In the genomic region with DNA sequence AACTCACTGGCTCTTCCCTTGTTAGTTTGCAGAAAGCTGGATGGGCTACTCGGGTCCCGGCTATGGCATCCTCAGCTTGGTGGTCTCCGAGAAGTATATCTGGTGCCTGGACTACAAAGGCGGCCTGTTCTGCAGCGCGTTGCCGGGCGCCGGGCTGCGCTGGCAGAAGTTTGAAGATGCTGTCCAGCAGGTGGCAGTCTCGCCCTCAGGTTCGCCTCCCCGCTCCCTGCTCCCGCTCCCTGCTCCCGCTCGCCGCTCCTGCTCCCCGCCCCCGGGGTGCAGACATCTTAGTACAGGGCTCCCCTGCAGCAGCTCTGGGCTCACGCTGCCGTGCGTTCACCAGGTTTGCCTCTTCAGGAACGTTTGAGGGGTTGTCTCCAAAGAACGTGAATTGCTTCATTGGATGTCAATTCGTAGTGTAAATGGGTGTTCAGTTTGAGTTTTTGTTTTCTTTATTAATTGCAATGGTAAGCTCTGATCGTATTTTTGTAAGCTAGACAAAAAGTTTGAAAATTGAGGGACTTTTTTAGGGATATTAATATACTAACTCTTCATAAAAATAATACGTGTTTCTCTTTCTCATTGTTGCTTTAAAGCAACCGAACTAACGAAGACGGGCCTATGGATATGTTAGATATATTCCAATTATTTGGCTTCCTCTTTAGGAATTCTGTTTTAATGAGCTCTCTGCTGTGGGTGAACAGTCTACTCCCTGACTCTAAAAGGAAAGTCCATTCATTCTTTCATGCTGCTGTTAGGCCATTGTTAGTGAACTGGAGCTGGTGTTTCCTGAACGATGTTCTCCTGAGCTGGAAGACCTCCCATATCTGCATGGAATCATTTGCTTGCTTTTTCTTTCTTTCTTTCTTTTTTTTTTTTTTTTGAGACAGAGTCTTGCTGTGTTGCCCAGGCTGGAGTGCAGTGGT, we compare ENCODE assay signal across 8 cellular contexts.
DNase-seq lines count a peak whose midpoint lies in the region; TF ChIP-seq lines count a peak whose summit lies in the region.

No MANE protein-coding gene starts in this region.

- H3K27ac Mint-ChIP-seq in MCF 10A (ENCODE audit: low read depth, unreplicated experiment), result no peak overlapping the region

- H3K4me1 Mint-ChIP-seq in MCF 10A (ENCODE audit: insufficient read depth, unreplicated experiment), result no peaks in the 10 kb centered on the region

- H3K9me3 Mint-ChIP-seq in MCF 10A (ENCODE audit: unreplicated experiment), result no peaks in the 10 kb centered on the region

- CTCF ChIA-PET in MCF 10A (lab: Yijun Ruan, JAX), result interaction anchor here (0.6 to 3.3 kb wide), 49 partner anchors 8 to 853 kb away, joined by 3 to 53 read pairs (median 4); partner anchors contain the start of gene ANKRD9

- POLR2A ChIA-PET in MCF 10A (lab: Yijun Ruan, JAX), result interaction anchor here (0.5 to 1.5 kb wide), 4 partner anchors 22 to 73 kb away, joined by 3 to 5 read pairs (median 3); no protein-coding TSS in a partner anchor

- peak; percentile 84 for TF ChIP-seq CTCF in WERI-Rb-1 (IDR thresholded peaks at IDR 0.05; ENCODE audit: low read depth, low read length)
- TF ChIP-seq CTCF in MCF 10A (IDR thresholded peaks at IDR 0.05; ENCODE audit: unreplicated experiment), result peak; percentile 69

- H3K4me1 ChIP-seq in skeletal muscle tissue (ENCODE audit: control insufficient read depth in 3 of 3, insufficient read depth in 3 of 3, low read length in 3 of 3), result peaks cover 18 to 22% (median 21%) of the 10 kb centered on the region in 3 donors

- H3K27me3 Mint-ChIP-seq in MCF 10A (ENCODE audit: insufficient read depth, unreplicated experiment), result no peaks in the 10 kb centered on the region

- H3K9me3 ChIP-seq in WERI-Rb-1 (ENCODE audit: severe bottlenecking) (no peaks in the 10 kb centered on the region), skeletal muscle tissue (ENCODE audit: control insufficient read depth in 3 of 3, low read length in 3 of 3) (no peaks in the 10 kb centered on the region)

- H3K9ac ChIP-seq in skeletal muscle tissue (ENCODE audit: low read depth in 1 of 3, low read length in 3 of 3), result peak overlapping the region in 2 of 3 donors; percentile 73 to 79

- H3K27ac ChIP-seq in WERI-Rb-1 (no peak overlapping the region; the same call in 1 of the 2 replicates), skeletal muscle tissue (ENCODE audit: low read depth, low read length) (no peak overlapping the region)

- H3K36me3 ChIP-seq in WERI-Rb-1, result no peaks in the 10 kb centered on the region; the same call in none of the 2 replicates
- peaks cover 17 to 46% (median 31%) of the 10 kb centered on the region in 3 donors for H3K36me3 ChIP-seq in skeletal muscle tissue (ENCODE audit: control insufficient read depth in 3 of 3, insufficient read depth in 3 of 3, low read length in 3 of 3)

- intact Hi-C loops in MCF 10A (cut with micrococcal nuclease), result loop anchor here (1.0 kb wide), 1 partner anchor 78 kb away; no protein-coding TSS in a partner anchor

- H3K4me3 ChIP-seq in WERI-Rb-1 (ENCODE audit: low read depth, low read length), result no peak overlapping the region
- H3K4me3 ChIP-seq in skeletal muscle tissue (ENCODE audit: low read length in 3 of 3), result peak overlapping the region; percentile 49 to 80 (median 79)

- DNase-seq in NCI-H187 (lab: John Stamatoyannopoulos, UW) (peak; percentile 20 to 83), NCI-H187 treated with DMSO at 0.1 percent for 48 hours (lab: John Stamatoyannopoulos, UW) (no peak), NCI-H2107 treated with DMSO at 0.1 percent for 48 hours (lab: John Stamatoyannopoulos, UW; ENCODE audit: unreplicated experiment) (peak; percentile 80), WERI-Rb-1 (peak; percentile 93), MCF 10A (ENCODE audit: unreplicated experiment) (peak; percentile 82), iPS-NIHi7 (ENCODE audit: extremely low spot score) (peak; percentile 98), KG1 (lab: John Stamatoyannopoulos, UW) (no peak)

- no peak overlapping the region for H3K4me3 Mint-ChIP-seq in MCF 10A (ENCODE audit: unreplicated experiment)

- no TSS peak for BruUV-seq in MCF 10A (replicated peaks; lab: Mats Ljungman, UMichigan)

- no peaks in the 10 kb centered on the region for H3K27me3 ChIP-seq in WERI-Rb-1 (ENCODE audit: insufficient read depth, low read depth, severe bottlenecking)
- no peaks in the 10 kb centered on the region for H3K27me3 ChIP-seq in skeletal muscle tissue (ENCODE audit: control insufficient read depth in 3 of 3, insufficient read depth in 3 of 3, low read length in 3 of 3)

- peaks cover 40% of the 10 kb centered on the region for H3K36me3 Mint-ChIP-seq in MCF 10A (ENCODE audit: insufficient read depth, unreplicated experiment)

Comparison
In these comparisons a context has a peak if more than half of its experiments do, and no peak if none do; other contexts are left out.
1. DNase-seq: peak in NCI-H187 (2 of 2), NCI-H2107 treated with DMSO at 0.1 percent for 48 hours (single experiment), WERI-Rb-1 (single experiment), MCF 10A (single experiment) and iPS-NIHi7 (single experiment); none in NCI-H187 treated with DMSO at 0.1 percent for 48 hours (single experiment) and KG1 (single experiment).